ENCODE assay signal across 7 cellular contexts in the genomic region with DNA sequence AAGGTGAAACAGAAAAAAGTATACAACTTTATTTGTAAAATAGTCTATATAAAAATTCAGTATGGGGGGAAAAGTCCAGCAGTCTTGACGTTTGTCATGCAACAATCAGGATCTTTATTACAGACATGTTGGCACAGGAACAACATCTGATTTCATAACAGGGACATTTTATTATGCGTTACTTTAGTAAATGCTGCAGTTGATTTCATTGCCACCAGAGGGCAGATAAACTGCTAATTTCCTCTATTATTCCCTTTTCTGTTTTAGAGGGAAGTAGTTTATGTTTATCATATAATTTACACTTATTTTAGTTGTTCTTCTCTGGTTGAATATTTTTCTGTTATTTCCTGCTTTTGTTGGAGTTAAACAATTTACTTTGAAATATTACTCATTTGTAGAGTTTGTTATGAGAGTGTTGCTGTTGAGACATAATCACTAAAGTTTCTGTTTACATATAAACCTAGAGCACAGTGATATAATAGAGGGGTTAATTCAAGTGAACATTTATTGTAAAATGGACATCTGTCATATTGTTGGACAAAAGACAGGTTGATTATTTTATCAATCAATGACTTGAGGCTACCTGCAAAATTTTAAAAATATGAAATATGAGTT. TPM values are rescaled to one million over a fixed set of nuclear protein-coding genes. Genes with fewer than 3 reads are reported as not detected.
A peak's percentile ranks its signal among the peaks of the same experiment; 100 is the strongest.
DNase-seq lines count a peak whose midpoint lies in the region; ATAC-seq, FAIRE-seq and TF ChIP-seq lines count a peak whose summit lies in the region.

No MANE protein-coding gene starts in this region.

- ATAC-seq in HG03565 (IDR thresholded peaks at IDR 0.05; ENCODE audit: unreplicated experiment) = peak; percentile 57
- no peak for ATAC-seq in activated T-cell treated with anti-CD3 and anti-CD28 coated beads, Interleukin-2, amount 50 U/mL, for 4 hours

- no peak overlapping the region for H3K4me2 ChIP-seq in SU-DHL-6 (ENCODE audit: low read depth, low read length, poor library complexity, severe bottlenecking)

- no peak for TF ChIP-seq POLR2A in sigmoid colon (IDR thresholded peaks at IDR 0.05)

- no peaks in the 10 kb centered on the region for H3K9me3 ChIP-seq in SU-DHL-6 (ENCODE audit: insufficient read depth, low read length)
- H3K9me3 ChIP-seq in sigmoid colon = no peaks in the 10 kb centered on the region
- H3K9me3 ChIP-seq in MG63 = no peaks in the 10 kb centered on the region

- TF ChIP-seq EP300 in sigmoid colon (IDR thresholded peaks at IDR 0.05) = no peak

- no peak overlapping the region for H3K9ac ChIP-seq in SU-DHL-6 (ENCODE audit: low read length)

- TF ChIP-seq CTCF in SU-DHL-6 (IDR thresholded peaks at IDR 0.05; ENCODE audit: insufficient read depth, low read length, poor library complexity, severe bottlenecking) (peak; percentile 52), sigmoid colon (IDR thresholded peaks at IDR 0.05) (peak; percentile 34 to 74 (median 64))

- no peak overlapping the region for H3K4me3 ChIP-seq in SU-DHL-6 (ENCODE audit: insufficient read depth, low read length, poor library complexity, severe bottlenecking)
- peak overlapping the region in 3 of 4 donors; percentile 49 to 87 (median 87) for H3K4me3 ChIP-seq in sigmoid colon
- no peak overlapping the region for H3K4me3 ChIP-seq in MG63

- no peaks in the 10 kb centered on the region for H3K36me3 ChIP-seq in SU-DHL-6 (ENCODE audit: low read length)
- H3K36me3 ChIP-seq in sigmoid colon = no peaks in the 10 kb centered on the region
- no peaks in the 10 kb centered on the region for H3K36me3 ChIP-seq in MG63

- no peaks in the 10 kb centered on the region for H3K9me3 Mint-ChIP-seq in activated T-cell treated with anti-CD3 and anti-CD28 coated beads, Interleukin-2, amount 50 U/mL, for 4 hours

- no peaks in the 10 kb centered on the region for H3K4me1 Mint-ChIP-seq in activated T-cell treated with anti-CD3 and anti-CD28 coated beads, Interleukin-2, amount 50 U/mL, for 4 hours (ENCODE audit: low read depth)

- intact Hi-C loops in sigmoid colon (cut with DNase I) = loop anchor here (5.0 to 10.0 kb wide), 2 partner anchors 103 to 1035 kb away; no protein-coding TSS in a partner anchor

- peaks cover 0 to 30% (median 18%) of the 10 kb centered on the region in 4 donors for H3K4me1 ChIP-seq in sigmoid colon

- DNase-seq in G401 (ENCODE audit: low spot score) (peak; percentile 53), frontal cortex (ENCODE audit: low spot score in 2 of 2) (peak in 1 of 2 donors; percentile 48), sigmoid colon (no peak), MG63 (no peak)
- DNase-seq in activated T-cell treated with anti-CD3 and anti-CD28 coated beads, Interleukin-2, amount 50 U/mL, for 4 hours = no peak

- H3K4me3 Mint-ChIP-seq in activated T-cell treated with anti-CD3 and anti-CD28 coated beads, Interleukin-2, amount 50 U/mL, for 4 hours = no peak overlapping the region

- peak; percentile 96 for FAIRE-seq in frontal cortex (lab: Jason Lieb, UNC)

- H3K9me2 ChIP-seq in SU-DHL-6 (replicated peaks; ENCODE audit: insufficient read depth, low read length) = no peaks in the 10 kb centered on the region

- in situ Hi-C loops in G401 (cut with HindIII; ENCODE audit: low sequenced_read_pairs) = no loop called here

- H3K27me3 ChIP-seq in SU-DHL-6 (ENCODE audit: low read length) (no peaks in the 10 kb centered on the region), sigmoid colon (peaks cover 0 to 35% (median 0%) of the 10 kb centered on the region in 3 donors), MG63 (peaks cover 42% of the 10 kb centered on the region)

- H3K79me2 ChIP-seq in SU-DHL-6 (ENCODE audit: insufficient read depth, low read length) = no peaks in the 10 kb centered on the region

- 1 to 2% methylated on average over 2 of the region's 2 CpGs for WGBS in sigmoid colon, 2 donors

- no peaks in the 10 kb centered on the region for H4K20me1 ChIP-seq in SU-DHL-6 (ENCODE audit: low read depth, low read length)

- H2AFZ ChIP-seq in SU-DHL-6 (ENCODE audit: low read depth, low read length, severe bottlenecking) = no peak overlapping the region

- no peaks in the 10 kb centered on the region for H3F3A ChIP-seq in SU-DHL-6 (ENCODE audit: insufficient read depth)

- no peaks in the 10 kb centered on the region for H3K36me3 Mint-ChIP-seq in activated T-cell treated with anti-CD3 and anti-CD28 coated beads, Interleukin-2, amount 50 U/mL, for 4 hours (ENCODE audit: insufficient read depth)

- peaks cover 34% of the 10 kb centered on the region for H3K27me3 Mint-ChIP-seq in activated T-cell treated with anti-CD3 and anti-CD28 coated beads, Interleukin-2, amount 50 U/mL, for 4 hours (ENCODE audit: low read depth)

- H3K27ac ChIP-seq in SU-DHL-6 (ENCODE audit: low read depth, low read length) = no peak overlapping the region
- H3K27ac ChIP-seq in sigmoid colon = peak overlapping the region in 3 of 4 donors; percentile 18 to 89 (median 36)

RNA-seq across cellular contexts. Expression of a gene that starts 3.3 kb away (rescaled TPM):
- total RNA-seq in G401 (2014; rRNA removed; shearing (Covaris generic)) = not detected in 2 replicates
- total RNA-seq in frontal cortex (10.6 TPM), sigmoid colon (10 to 100 TPM; 18.2 to 44.6 (median 36.4) TPM)
- 1 to 10 TPM; 1.8 to 5.1 (median 5.0) TPM for polyA plus RNA-seq in sigmoid colon
- total RNA-seq in MG63 (2014; rRNA removed; shearing (Covaris generic); ENCODE audit: low replicate concordance) = under 0.01 TPM in 1 of 2 replicates, not detected in the other
- under 1 TPM; 0.08 to 0.21 (median 0.16) TPM for total RNA-seq in activated T-cell treated with anti-CD3 and anti-CD28 coated beads, Interleukin-2, amount 50 U/mL, for 4 hours

Comparison
In these comparisons a context has a peak if more than half of its experiments do, and no peak if none do; other contexts are left out.
1. H3K4me3 ChIP-seq: peak in sigmoid colon (3 of 4); none in SU-DHL-6 (single experiment) and MG63 (single experiment).